In the genomic region with DNA sequence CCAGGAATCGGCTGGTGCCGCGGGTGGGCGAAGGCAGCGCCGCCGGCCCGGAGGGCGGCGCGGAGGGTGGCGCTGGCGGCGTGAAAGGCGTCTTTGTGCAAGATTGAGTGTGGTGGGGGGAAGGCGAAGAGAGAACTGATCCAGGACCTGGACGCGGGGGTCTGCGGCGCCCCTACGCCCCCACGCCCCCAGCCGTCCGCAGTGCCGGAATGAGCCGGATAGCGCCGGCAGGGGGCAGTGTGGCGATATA, we compare ENCODE assay signal across 8 cellular contexts. TPM values are rescaled to one million over a fixed set of nuclear protein-coding genes. Genes with fewer than 3 reads are reported as not detected.
DNase-seq lines count a peak whose midpoint lies in the region; ATAC-seq and TF ChIP-seq lines count a peak whose summit lies in the region.

No MANE protein-coding gene starts in this region.

- ATAC-seq in left lobe of liver (peak; percentile 10), GM18870 (IDR thresholded peaks at IDR 0.05; ENCODE audit: unreplicated experiment) (no peak), HG02885 (IDR thresholded peaks at IDR 0.05; ENCODE audit: poor library complexity, unreplicated experiment) (no peak)

- TF ChIP-seq CTCF in DOHH2 (IDR thresholded peaks at IDR 0.05; ENCODE audit: low read depth, low read length, poor library complexity, severe bottlenecking) = peak; percentile 70
- TF ChIP-seq CTCF in SK-N-SH (IDR thresholded peaks at IDR 0.05) = peak; percentile 76
- TF ChIP-seq CTCF in cardiac fibroblast (IDR thresholded peaks at IDR 0.05; ENCODE audit: low read depth, low read length) = peak; percentile 67

- H4K20me1 ChIP-seq in DOHH2 (ENCODE audit: control insufficient read depth, insufficient read depth, low read depth, low read length) (0 out of 2 replicates have a peak, but pooled peaks cover 5% of the 10 kb centered on the region), SK-N-SH (ENCODE audit: insufficient read depth) (peaks cover under 1% of the 10 kb centered on the region)

- peak overlapping the region; percentile 99 for H3K9ac ChIP-seq in SK-N-SH

- H3K27ac ChIP-seq in DOHH2 (ENCODE audit: low read depth, low read length) (no peak overlapping the region), SK-N-SH (ENCODE audit: low read depth in 2 of 2, low read length in 1 of 2) (peak overlapping the region; percentile 66 to 96)

- H3K79me2 ChIP-seq in DOHH2 (ENCODE audit: control insufficient read depth, low read length) (no peaks in the 10 kb centered on the region), SK-N-SH (ENCODE audit: insufficient read depth) (peaks cover 45% of the 10 kb centered on the region)

- no peaks in the 10 kb centered on the region for H3K9me2 ChIP-seq in DOHH2 (replicated peaks; ENCODE audit: control insufficient read depth, low read length)
- H3K9me2 ChIP-seq in SK-N-SH = no peaks in the 10 kb centered on the region

- CTCF ChIA-PET in SK-N-SH (lab: Yijun Ruan, JAX) = interaction anchor here (0.6 to 13.6 kb wide), 45 partner anchors 9 to 1959 kb away, joined by 3 to 409 read pairs (median 4); a partner anchor contains a TSS

- H3K9me3 ChIP-seq in DOHH2 (ENCODE audit: control insufficient read depth, insufficient read depth, low read length) (no peaks in the 10 kb centered on the region), SK-N-SH (no peaks in the 10 kb centered on the region)

- WGBS in SK-N-SH (ENCODE audit: low lambda C conversion rate) = 4% methylated on average over 9 of the region's 29 CpGs

- peak overlapping the region; percentile 72 for H3K4me3 ChIP-seq in DOHH2 (ENCODE audit: low read length)
- H3K4me3 ChIP-seq in SK-N-SH (ENCODE audit: low read depth in 2 of 2, low read length in 1 of 2) = peak overlapping the region; percentile 83 to 90
- H3K4me3 ChIP-seq in cardiac fibroblast (replicated peaks in 1 of 2; ENCODE audit: low read depth in 2 of 2, low read length in 2 of 2) = peak overlapping the region; percentile 72 to 80

- TF ChIP-seq EP300 in SK-N-SH (IDR thresholded peaks at IDR 0.05; ENCODE audit: borderline replicate concordance in 1 of 2, low read depth in 1 of 2, low read length in 1 of 2) = no peak

- H3K27me3 ChIP-seq in DOHH2 (ENCODE audit: control insufficient read depth, low read length) (peaks cover 55% of the 10 kb centered on the region), SK-N-SH (ENCODE audit: insufficient read depth) (no peaks in the 10 kb centered on the region)

- DNase-seq in SK-N-SH (peak; percentile 83), cardiac fibroblast (ENCODE audit: low read depth in 2 of 2) (no peak), left lobe of liver (ENCODE audit: low spot score) (no peak), COLO829 (ENCODE audit: low spot score) (no peak)
- peak; percentile 51 for DNase-seq in stimulated activated CD4-positive, alpha-beta T cell treated with anti-CD3 and anti-CD28 coated beads, Interleukin-4, amount 100 ng/mL, for 24 hours

- no peaks in the 10 kb centered on the region for H3K36me3 ChIP-seq in DOHH2 (ENCODE audit: control insufficient read depth, low read length)
- peaks cover 0 to 16% of the 10 kb centered on the region in 2 experiments for H3K36me3 ChIP-seq in SK-N-SH (replicated peaks in 1 of 2; ENCODE audit: control insufficient read depth in 1 of 2, insufficient read depth in 2 of 2, low read length in 1 of 2)

- TF ChIP-seq RAD21 in SK-N-SH (IDR thresholded peaks at IDR 0.05; ENCODE audit: low read length) = no peak

- H3F3A ChIP-seq in DOHH2 (ENCODE audit: control insufficient read depth, insufficient read depth) (peaks cover 9% of the 10 kb centered on the region; the same call in 1 of the 2 replicates), SK-N-SH (replicated peaks; ENCODE audit: insufficient read depth) (peaks cover 30% of the 10 kb centered on the region)

- H3K4me1 ChIP-seq in DOHH2 (ENCODE audit: control insufficient read depth, low read length) (peaks cover 50% of the 10 kb centered on the region), SK-N-SH (ENCODE audit: control insufficient read depth in 1 of 2, insufficient read depth in 2 of 2, low read depth in 1 of 2, low read length in 1 of 2) (peaks cover 9 to 11% of the 10 kb centered on the region in 2 experiments; a peak in 3 of 4 replicates)

- H3K4me2 ChIP-seq in DOHH2 (ENCODE audit: low read length) (peak overlapping the region; percentile 82), SK-N-SH (peak overlapping the region; percentile 90)

- H2AFZ ChIP-seq in SK-N-SH (ENCODE audit: low read depth) = peak overlapping the region; percentile 83

- POLR2A ChIA-PET in SK-N-SH (lab: Yijun Ruan, JAX) = no interaction called here

TF ChIP-seq in SK-N-SH, 30 proteins besides CTCF, POLR2A, EP300 and RAD21:
- no peak for TF ChIP-seq TCF12 (IDR thresholded peaks at IDR 0.05)
- no peak for TF ChIP-seq POLR2AphosphoS5 (IDR thresholded peaks at IDR 0.05; ENCODE audit: low read depth, low read length)
- no peak for TF ChIP-seq TEAD4 (IDR thresholded peaks at IDR 0.05; ENCODE audit: borderline replicate concordance, insufficient read depth)
TF ChIP-seq in SK-N-SH: peak in this region for 0.

RNA-seq across cellular contexts. Expression of a gene that starts 4.5 kb away (rescaled TPM):
- polyA plus RNA-seq in SK-N-SH (2012; rRNA removed) = 72.6 and 86.7 TPM in 2 replicates
- 71.7 and 77.5 TPM in 2 replicates for polyA plus RNA-seq in SK-N-SH (2012; cell fraction: cytosol; rRNA removed)
- polyA plus RNA-seq in SK-N-SH (2012; cell fraction: nucleus; rRNA removed) = 242 and 373 TPM in 2 replicates
- total RNA-seq in left lobe of liver = 6.0 TPM

Comparison
In these comparisons a context has a peak if more than half of its experiments do, and no peak if none do; other contexts are left out.
1. DNase-seq: peak in SK-N-SH (single experiment) and stimulated activated CD4-positive, alpha-beta T cell treated with anti-CD3 and anti-CD28 coated beads, Interleukin-4, amount 100 ng/mL, for 24 hours (single experiment); none in cardiac fibroblast (0 of 2), left lobe of liver (single experiment) and COLO829 (single experiment).
2. Peak in every context shown above with its lines, with median percentiles within 50 percentile points of each other: H3K4me3 ChIP-seq and CTCF ChIP-seq.